14 cellular contexts compared by ENCODE assay signal in genomic region chr12:92614502-92614901, GRCh38.
"Had no signal": no experiment of that assay in that cellular context is flagged by ENCODE, and none has a peak within 500 bp of the region (broad histone marks: within the 10 kb centered on the region; RNA-seq: fewer than 3 reads in every experiment).

No MANE protein-coding gene starts in this region.

- ATAC-seq: activated CD8-positive, alpha-beta memory T cell treated with anti-CD3 and anti-CD28 coated beads, Interleukin-2, amount 10 ng/mL, durations not matched to agents 7 days and 5 days; esophagus mucosa; right lobe of liver had no signal

- H3K36me3 ChIP-seq: prostate gland, right lobe of liver, spleen had no signal

- H3K4me3 ChIP-seq: prostate gland, right lobe of liver, spleen had no signal

- H3K27me3 ChIP-seq: right lobe of liver, spleen had no signal

- H3K9me3 ChIP-seq: prostate gland, right lobe of liver, spleen had no signal

- H3K4me1 ChIP-seq: prostate gland, right lobe of liver, spleen had no signal

- DNase-seq: activated CD4-positive, alpha-beta memory T cell treated with anti-CD3 and anti-CD28 coated beads for 36 hours; activated CD4-positive, CD25-positive, alpha-beta regulatory T cell treated with anti-CD3 and anti-CD28 coated beads, Interleukin-2, amount 50 U/mL, for 72 hours; activated CD8-positive, alpha-beta memory T cell treated with anti-CD3 and anti-CD28 coated beads, Interleukin-2, amount 10 ng/mL, durations not matched to agents 7 days and 5 days; activated naive CD4-positive, alpha-beta T cell treated with anti-CD3 and anti-CD28 coated beads for 36 hours; activated T-cell treated with anti-CD3 and anti-CD28 coated beads, Interleukin-2, amount 50 U/mL, for 1 hour; foreskin melanocyte; immature natural killer cell; mesendoderm; right lobe of liver; spleen; T-helper 1 cell; T1000 had no signal

- H3K27ac ChIP-seq: prostate gland, right lobe of liver, spleen had no signal
